22 cellular contexts compared by ENCODE assay signal in the genomic region with DNA sequence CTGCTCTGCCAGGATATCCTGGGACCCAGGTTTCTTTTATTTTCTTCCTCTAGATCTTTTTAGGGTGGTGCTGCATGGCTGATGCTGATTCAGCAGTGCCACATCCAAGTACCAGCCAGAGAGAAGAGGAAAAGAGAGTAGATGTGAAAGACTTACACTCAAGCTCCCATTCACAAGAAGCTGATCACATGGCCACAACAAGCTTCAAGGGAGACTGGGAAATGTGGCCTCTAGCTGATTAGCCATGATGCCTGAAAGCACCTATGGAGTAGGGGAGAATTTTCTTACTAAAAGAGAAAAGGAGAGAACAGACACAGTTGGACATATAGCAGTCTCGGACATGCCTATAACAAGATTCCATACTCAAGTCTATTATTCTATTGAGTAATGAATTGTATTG. TPM values are rescaled to one million over a fixed set of nuclear protein-coding genes. Genes with fewer than 3 reads are reported as not detected.
"Had no signal": no experiment of that assay in that cellular context is flagged by ENCODE, and none has a peak within 500 bp of the region (broad histone marks: within the 10 kb centered on the region; RNA-seq: fewer than 3 reads in every experiment).

No MANE protein-coding gene starts in this region.

- H3K27ac ChIP-seq: gastroesophageal sphincter, heart right ventricle, lower lobe of right lung, neural progenitor cell, pancreas, sigmoid colon, transverse colon had no signal

- H3K4me2 ChIP-seq: neural progenitor cell had no signal

- H3K9me3 Mint-ChIP-seq: activated CD4-positive, alpha-beta T cell treated with anti-CD3 and anti-CD28 coated beads, Interleukin-2, amount 10 ng/mL, durations not matched to agents 7 days and 5 days; activated naive CD8-positive, alpha-beta T cell treated with anti-CD3 and anti-CD28 coated beads for 36 hours; effector memory CD8-positive, alpha-beta T cell; neural progenitor cell; T-helper 2 cell treated with Interferon-gamma antibody and Interleukin-4, amounts not matched to agents 5 μg/mL and 100 μg/mL, for 36 hours had no signal

- H3K9me3 ChIP-seq: gastroesophageal sphincter, heart right ventricle, lower lobe of right lung, pancreas, sigmoid colon, transverse colon had no signal

- H3K27me3 ChIP-seq: neural progenitor cell, pancreas, sigmoid colon had no signal

- H3K36me3 Mint-ChIP-seq: activated naive CD8-positive, alpha-beta T cell treated with anti-CD3 and anti-CD28 coated beads for 36 hours; brain; naive B cell; neural progenitor cell had no signal

- H3K27ac Mint-ChIP-seq: activated CD4-positive, alpha-beta T cell treated with anti-CD3 and anti-CD28 coated beads, Interleukin-2, amount 10 ng/mL, durations not matched to agents 7 days and 5 days; activated naive CD8-positive, alpha-beta T cell treated with anti-CD3 and anti-CD28 coated beads for 36 hours; brain; effector memory CD8-positive, alpha-beta T cell; naive B cell; neural progenitor cell; T-helper 2 cell treated with Interferon-gamma antibody and Interleukin-4, amounts not matched to agents 5 μg/mL and 100 μg/mL, for 36 hours had no signal

- H3K4me3 Mint-ChIP-seq: activated CD4-positive, alpha-beta T cell treated with anti-CD3 and anti-CD28 coated beads, Interleukin-2, amount 10 ng/mL, durations not matched to agents 7 days and 5 days; activated naive CD8-positive, alpha-beta T cell treated with anti-CD3 and anti-CD28 coated beads for 36 hours; brain; effector memory CD8-positive, alpha-beta T cell; naive B cell; neural progenitor cell; T-helper 2 cell treated with Interferon-gamma antibody and Interleukin-4, amounts not matched to agents 5 μg/mL and 100 μg/mL, for 36 hours had no signal

- H3K4me1 Mint-ChIP-seq: activated CD4-positive, alpha-beta T cell treated with anti-CD3 and anti-CD28 coated beads, Interleukin-2, amount 10 ng/mL, durations not matched to agents 7 days and 5 days; activated naive CD8-positive, alpha-beta T cell treated with anti-CD3 and anti-CD28 coated beads for 36 hours; naive B cell had no signal

- H3K9ac ChIP-seq: neural progenitor cell had no signal

- H3K4me3 ChIP-seq: gastroesophageal sphincter, heart right ventricle, lower lobe of right lung, neural progenitor cell, pancreas, sigmoid colon, transverse colon had no signal

- ATAC-seq: effector memory CD8-positive, alpha-beta T cell; gastroesophageal sphincter; heart right ventricle; left cardiac atrium; lower lobe of right lung; pancreas had no signal

- H3K4me1 ChIP-seq: gastroesophageal sphincter, lower lobe of right lung, pancreas, sigmoid colon, transverse colon had no signal

- DNase-seq: activated CD4-positive, alpha-beta T cell treated with anti-CD3 and anti-CD28 coated beads, Interleukin-2, amount 10 ng/mL, durations not matched to agents 7 days and 5 days; activated CD4-positive, CD25-positive, alpha-beta regulatory T cell; activated CD8-positive, alpha-beta memory T cell treated with anti-CD3 and anti-CD28 coated beads for 24 hours; activated gamma-delta T cell treated with Interleukin-2 at 50 U/mL for 16 hours; activated naive CD8-positive, alpha-beta T cell treated with anti-CD3 and anti-CD28 coated beads for 36 hours; amygdala; dermis blood vessel endothelial cell; effector memory CD8-positive, alpha-beta T cell; heart right ventricle; left cardiac atrium; lower lobe of right lung; naive B cell; pancreas; sigmoid colon; stimulated activated CD4-positive, alpha-beta T cell treated with anti-CD3 and anti-CD28 coated beads, Interleukin-2, amount 100 ng/mL, for 48 hours; stimulated activated naive CD4-positive, alpha-beta T cell; substantia nigra; transverse colon had no signal

- H3K36me3 ChIP-seq: gastroesophageal sphincter, heart right ventricle, lower lobe of right lung, neural progenitor cell, pancreas, sigmoid colon, transverse colon had no signal

RNA-seq across cellular contexts. Expression of gene PAMR1, which starts 58.4 kb away (rescaled TPM):
- total RNA-seq: activated CD4-positive, alpha-beta T cell treated with anti-CD3 and anti-CD28 coated beads, Interleukin-2, amount 10 ng/mL, durations not matched to agents 7 days and 5 days; activated naive CD8-positive, alpha-beta T cell treated with anti-CD3 and anti-CD28 coated beads for 36 hours had no signal
